Comparison of ENCODE assay signal across 8 cellular contexts in the genomic region with DNA sequence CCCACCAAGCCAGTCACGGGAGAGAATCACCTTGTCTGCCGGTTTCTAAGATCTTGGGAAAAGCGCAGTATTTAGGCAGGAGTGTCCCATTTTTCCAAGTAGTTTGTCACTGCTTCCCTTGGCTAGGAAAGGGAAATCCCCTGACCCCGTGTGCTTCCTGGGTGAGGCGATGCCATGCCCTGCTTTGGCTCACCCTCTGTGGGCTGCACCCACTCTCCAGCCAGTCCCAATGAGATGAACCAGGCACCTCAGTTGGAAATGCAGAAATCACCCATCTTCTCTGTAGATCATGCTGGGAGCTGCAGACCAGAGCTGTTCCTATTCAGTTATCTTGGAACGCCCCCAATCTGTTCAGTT.
"Had no signal": no experiment of that assay in that cellular context is flagged by ENCODE, and none has a peak within 500 bp of the region (broad histone marks: within the 10 kb centered on the region; RNA-seq: fewer than 3 reads in every experiment).

No MANE protein-coding gene starts in this region.

- FAIRE-seq: G401.6, GM12878, GM12891, GM12892, GM18507, GM19239 had no signal

- H3K4me3 ChIP-seq: GM12878 had no signal

- ATAC-seq: GM12878 had no signal

- DNase-seq: GDM1, GF-D8 had no signal
